In the genomic region with DNA sequence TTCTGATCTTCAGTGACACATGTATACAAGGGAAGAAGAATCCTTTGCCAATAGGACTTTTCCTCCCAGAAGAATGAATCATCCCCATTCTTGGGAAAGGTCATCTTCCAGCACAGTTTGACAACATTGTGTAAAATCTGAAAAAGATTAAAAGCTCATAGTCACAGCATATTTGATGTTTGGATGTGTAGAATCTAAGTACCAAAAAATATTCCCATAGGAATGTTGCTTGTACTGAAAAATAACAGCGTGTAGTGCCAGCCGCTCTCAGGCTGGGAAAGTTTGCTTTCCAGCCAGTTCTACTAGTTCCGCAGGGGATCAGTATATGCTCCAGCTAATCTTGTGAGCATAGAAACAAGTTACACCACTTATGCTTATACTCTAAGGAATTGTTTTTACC, we compare ENCODE assay signal across 18 cellular contexts.
DNase-seq lines count a peak whose midpoint lies in the region; ATAC-seq, FAIRE-seq and TF ChIP-seq lines count a peak whose summit lies in the region.
"Had no signal": no experiment of that assay in that cellular context is flagged by ENCODE, and none has a peak within 500 bp of the region (broad histone marks: within the 10 kb centered on the region; RNA-seq: fewer than 3 reads in every experiment).

No MANE protein-coding gene starts in this region.

- ATAC-seq in mucosa of descending colon: peak; percentile 37

- H3K27ac ChIP-seq in small intestine (ENCODE audit: low read depth in 1 of 2, low read length in 1 of 2): no peak overlapping the region

- intact Hi-C loops in mucosa of descending colon (cut with DNase I, micrococcal nuclease): no loop called here

- H3K36me3 ChIP-seq in mucosa of descending colon (ENCODE audit: low read depth) (no peaks in the 10 kb centered on the region), small intestine (ENCODE audit: control insufficient read depth in 2 of 2, insufficient read depth in 2 of 2, low read length in 2 of 2) (no peaks in the 10 kb centered on the region)
- H3K36me3 ChIP-seq: MG63 had no signal

- 79 to 90% (median 85%) methylated on average over 3 of the region's 3 CpGs for WGBS in small intestine, 3 donors

- H3K9me3 ChIP-seq in mucosa of descending colon: no peaks in the 10 kb centered on the region
- H3K9me3 ChIP-seq in small intestine (ENCODE audit: control insufficient read depth, low read depth): no peaks in the 10 kb centered on the region
- H3K9me3 ChIP-seq: MG63 had no signal

- no peaks in the 10 kb centered on the region for H3K27me3 ChIP-seq in small intestine (ENCODE audit: control insufficient read depth in 2 of 2, insufficient read depth in 2 of 2, low read length in 2 of 2)
- H3K27me3 ChIP-seq: MG63 had no signal

- H3K4me1 ChIP-seq in mucosa of descending colon (ENCODE audit: low read depth) (no peaks in the 10 kb centered on the region), small intestine (ENCODE audit: control insufficient read depth in 2 of 2, insufficient read depth in 1 of 2, low read depth in 1 of 2, low read length in 1 of 2) (no peaks in the 10 kb centered on the region)

- peak; percentile 68 for DNase-seq in AG10803 (ENCODE audit: low read depth)
- DNase-seq in HT-29 (ENCODE audit: low spot score): peak; percentile 43
- DNase-seq in epithelial cell of esophagus (ENCODE audit: low read depth): peak; percentile 58
- peak in 1 of 3 donors; percentile 9 for DNase-seq in mucosa of descending colon
- DNase-seq in activated effector memory CD4-positive, alpha-beta T cell treated with Interleukin-2 at 50 U/mL for 16 hours: no peak
- no peak for DNase-seq in small intestine
- DNase-seq in mucosa of gallbladder (ENCODE audit: low spot score): no peak
- DNase-seq in activated T-cell treated with anti-CD3 and anti-CD28 coated beads for 4 hours: no peak
- DNase-seq: activated CD4-positive, alpha-beta memory T cell treated with anti-CD3 and anti-CD28 coated beads for 36 hours; activated T-cell treated with anti-CD3 and anti-CD28 coated beads, Interleukin-2, amount 50 U/mL, for 24 hours; hippocampal formation; mesenchymal stem cell; MG63; NCI-H345; NK-92 treated with Interleukin-12 subunit alpha and Interleukin-12 subunit beta, amount 100 ng/mL, for 24 hours; SW 1271 had no signal

- FAIRE-seq in small intestine (lab: Jason Lieb, UNC): no peak
- FAIRE-seq: D721Med, keratinocyte had no signal

- no peak overlapping the region for H3K4me3 ChIP-seq in AG10803 (ENCODE audit: low read length)
- H3K4me3 ChIP-seq in epithelial cell of esophagus (ENCODE audit: low read length): no peak overlapping the region
- no peak overlapping the region for H3K4me3 ChIP-seq in mucosa of descending colon
- H3K4me3 ChIP-seq in small intestine (ENCODE audit: low read depth in 1 of 2, low read length in 2 of 2): no peak overlapping the region
- H3K4me3 ChIP-seq: MG63 had no signal

- TF ChIP-seq CTCF in AG10803 (conservative IDR thresholded peaks at IDR 0.05; ENCODE audit: low read length): no peak
- TF ChIP-seq CTCF in epithelial cell of esophagus (IDR thresholded peaks at IDR 0.05; ENCODE audit: insufficient read depth, low read depth, low read length, missing control alignments): no peak
- TF ChIP-seq CTCF in mucosa of descending colon (IDR thresholded peaks at IDR 0.05): no peak

Comparison
In these comparisons a context has a peak if more than half of its experiments do, and no peak if none do; other contexts are left out.
1. DNase-seq: peak in AG10803 (single experiment), HT-29 (single experiment) and epithelial cell of esophagus (single experiment); none in activated effector memory CD4-positive, alpha-beta T cell treated with Interleukin-2 at 50 U/mL for 16 hours (single experiment), small intestine (single experiment), mucosa of gallbladder (single experiment) and activated T-cell treated with anti-CD3 and anti-CD28 coated beads for 4 hours (single experiment).